Comparison of ENCODE assay signal across 16 cellular contexts in the genomic region with DNA sequence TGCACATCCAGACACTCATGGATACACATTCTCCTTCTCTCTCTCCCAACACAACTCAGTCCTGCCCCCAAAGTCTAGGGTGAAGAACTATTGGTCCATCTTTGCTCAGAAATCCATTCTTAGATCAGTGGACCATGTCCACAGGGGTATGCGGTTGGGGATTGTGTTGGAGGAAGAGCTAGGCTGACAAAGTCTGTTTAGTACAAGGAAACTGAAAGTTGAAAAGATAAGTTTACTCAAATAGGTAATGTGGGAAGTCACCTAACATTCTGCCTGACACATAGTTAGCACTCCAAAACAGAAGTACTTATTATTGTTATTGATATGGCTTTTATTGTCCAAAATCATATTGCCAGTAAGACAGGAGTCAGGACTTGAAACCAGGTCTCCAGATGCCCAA. TPM values are rescaled to one million over a fixed set of nuclear protein-coding genes. Genes with fewer than 3 reads are reported as not detected.
A peak's percentile ranks its signal among the peaks of the same experiment; 100 is the strongest.
DNase-seq lines count a peak whose midpoint lies in the region; ATAC-seq and FAIRE-seq lines count a peak whose summit lies in the region.
"Had no signal": no experiment of that assay in that cellular context is flagged by ENCODE, and none has a peak within 500 bp of the region (broad histone marks: within the 10 kb centered on the region; RNA-seq: fewer than 3 reads in every experiment).

No MANE protein-coding gene starts in this region.

- peak; percentile 47 for ATAC-seq in GM21529 (IDR thresholded peaks at IDR 0.05; ENCODE audit: unreplicated experiment)
- ATAC-seq in HG03039 (IDR thresholded peaks at IDR 0.05; ENCODE audit: unreplicated experiment): peak; percentile 48
- ATAC-seq in HG03521 (IDR thresholded peaks at IDR 0.05; ENCODE audit: unreplicated experiment): no peak
- no peak for ATAC-seq in HG03469 (IDR thresholded peaks at IDR 0.05; ENCODE audit: unreplicated experiment)

- FAIRE-seq in GM18507 (lab: Jason Lieb, UNC): peak; percentile 68
- FAIRE-seq: H1 had no signal

- DNase-seq in GM18507 (ENCODE audit: extremely low spot score, insufficient read length, low read depth) (no peak), renal cortical epithelial cell (ENCODE audit: low read depth) (peak; percentile 13), foreskin melanocyte (no peak)
- DNase-seq: ACHN, DND-41, NCI-H1436, NCI-H2029, NCI-H524 treated with DMSO at 0.1 percent for 48 hours, SHP77 treated with DMSO at 0.1 percent for 48 hours, SK-N-SH had no signal

RNA-seq across cellular contexts. Expression of gene ALK, which starts 55.9 kb away (rescaled TPM):
- not detected in 2 replicates for total RNA-seq in renal cortical epithelial cell
- total RNA-seq: G401 had no signal

Comparison
In these comparisons a context has a peak if more than half of its experiments do, and no peak if none do; other contexts are left out.
1. ATAC-seq: peak in GM21529 (single experiment) and HG03039 (single experiment); none in HG03521 (single experiment) and HG03469 (single experiment).